ENCODE assay signal across 1 cellular context in genomic region chr10:23439920-23440875, GRCh38.
A peak's percentile ranks its signal among the peaks of the same experiment; 100 is the strongest.
TF ChIP-seq lines count a peak whose summit lies in the region.

No MANE protein-coding gene starts in this region.

TF ChIP-seq in HepG2, 621 proteins besides CTCF, POLR2A, EP300 and RAD21 (continued from another document and continues in another):
- peak; percentile 96 for TF ChIP-seq ZNF770 (CRISPR knock-in tag; IDR thresholded peaks at IDR 0.05)
- no peak for TF ChIP-seq ZNF225 (CRISPR knock-in tag; IDR thresholded peaks at IDR 0.05)
- no peak for TF ChIP-seq HNF4A (CRISPR knock-in tag; IDR thresholded peaks at IDR 0.05)
- TF ChIP-seq ZNF644 (CRISPR knock-in tag; IDR thresholded peaks at IDR 0.05; ENCODE audit: low read depth) = no peak
- no peak for TF ChIP-seq MIER2 (CRISPR knock-in tag; IDR thresholded peaks at IDR 0.05)
- no peak for TF ChIP-seq AHR (CRISPR knock-in tag; IDR thresholded peaks at IDR 0.05)
- TF ChIP-seq ARID3A (IDR thresholded peaks at IDR 0.05; ENCODE audit: low read depth, low read length) = no peak
- TF ChIP-seq BRF2 (CRISPR knock-in tag; IDR thresholded peaks at IDR 0.05) = 0 out of 2 replicates have a peak, but pooled peaks have one; percentile 27
- no peak for TF ChIP-seq CENPX (CRISPR knock-in tag; IDR thresholded peaks at IDR 0.05)
- no peak for TF ChIP-seq NAIF1 (CRISPR knock-in tag; IDR thresholded peaks at IDR 0.05; ENCODE audit: borderline replicate concordance)
- no peak for TF ChIP-seq ZNF124 (CRISPR knock-in tag; IDR thresholded peaks at IDR 0.05)
- no peak for TF ChIP-seq PAF1 (CRISPR knock-in tag; IDR thresholded peaks at IDR 0.05)
- no peak for TF ChIP-seq ZBTB25 (CRISPR knock-in tag; IDR thresholded peaks at IDR 0.05)
- TF ChIP-seq NBN (conservative IDR thresholded peaks at IDR 0.05) = no peak
- no peak for TF ChIP-seq RXRB (CRISPR knock-in tag; IDR thresholded peaks at IDR 0.05; ENCODE audit: borderline replicate concordance)
- peak; percentile 44 for TF ChIP-seq ZNF687 (CRISPR knock-in tag; IDR thresholded peaks at IDR 0.05)
- TF ChIP-seq USF2 (IDR thresholded peaks at IDR 0.05; ENCODE audit: low read depth, low read length) = no peak
- no peak for TF ChIP-seq USF2 (CRISPR knock-in tag; IDR thresholded peaks at IDR 0.05; ENCODE audit: borderline replicate concordance)
- TF ChIP-seq ASH2L (IDR thresholded peaks at IDR 0.05; ENCODE audit: insufficient read length, low read depth, low read length) = peak; percentile 49
- no peak for TF ChIP-seq STAG1 (CRISPR knock-in tag; IDR thresholded peaks at IDR 0.05)
- TF ChIP-seq GLI4 (CRISPR knock-in tag; IDR thresholded peaks at IDR 0.05; ENCODE audit: borderline replicate concordance) = no peak
- no peak for TF ChIP-seq REL (CRISPR knock-in tag; conservative IDR thresholded peaks at IDR 0.05)
- TF ChIP-seq MYC (CRISPR knock-in tag; IDR thresholded peaks at IDR 0.05; ENCODE audit: borderline replicate concordance) = no peak
- no peak for TF ChIP-seq REXO4 (CRISPR knock-in tag; IDR thresholded peaks at IDR 0.05; ENCODE audit: borderline replicate concordance)
- peak; percentile 25 for TF ChIP-seq HNRNPLL (IDR thresholded peaks at IDR 0.05; ENCODE audit: low read depth, low read length, poor library complexity, severe bottlenecking)
- TF ChIP-seq ZBTB21 (CRISPR knock-in tag; IDR thresholded peaks at IDR 0.05) = no peak
- TF ChIP-seq TBX3 (IDR thresholded peaks at IDR 0.05; ENCODE audit: borderline replicate concordance) = no peak
- TF ChIP-seq TFAP4 (IDR thresholded peaks at IDR 0.05; ENCODE audit: borderline replicate concordance, low read depth) = no peak
- TF ChIP-seq ZBTB7A (CRISPR knock-in tag; IDR thresholded peaks at IDR 0.05) = no peak
- no peak for TF ChIP-seq SMAD9 (CRISPR knock-in tag; IDR thresholded peaks at IDR 0.05)
- no peak for TF ChIP-seq ZNF597 (CRISPR knock-in tag; IDR thresholded peaks at IDR 0.05)
- no peak for TF ChIP-seq TFDP1 (CRISPR knock-in tag; IDR thresholded peaks at IDR 0.05; ENCODE audit: borderline replicate concordance)
- TF ChIP-seq GABPB1 (CRISPR knock-in tag; IDR thresholded peaks at IDR 0.05) = peak; percentile 7; the same call in 1 of the 2 replicates
- no peak for TF ChIP-seq IKZF1 (IDR thresholded peaks at IDR 0.05)
- peak; percentile 48; the same call in 1 of the 2 replicates for TF ChIP-seq ZFX (CRISPR knock-in tag; IDR thresholded peaks at IDR 0.05; ENCODE audit: low read depth)
- 0 out of 2 replicates have a peak, but pooled peaks have one; percentile 15 for TF ChIP-seq HNF1B (CRISPR knock-in tag; IDR thresholded peaks at IDR 0.05)
- no peak for TF ChIP-seq CHCHD3 (CRISPR knock-in tag; IDR thresholded peaks at IDR 0.05)
